Comparison of ENCODE assay signal across 10 cellular contexts in the genomic region with DNA sequence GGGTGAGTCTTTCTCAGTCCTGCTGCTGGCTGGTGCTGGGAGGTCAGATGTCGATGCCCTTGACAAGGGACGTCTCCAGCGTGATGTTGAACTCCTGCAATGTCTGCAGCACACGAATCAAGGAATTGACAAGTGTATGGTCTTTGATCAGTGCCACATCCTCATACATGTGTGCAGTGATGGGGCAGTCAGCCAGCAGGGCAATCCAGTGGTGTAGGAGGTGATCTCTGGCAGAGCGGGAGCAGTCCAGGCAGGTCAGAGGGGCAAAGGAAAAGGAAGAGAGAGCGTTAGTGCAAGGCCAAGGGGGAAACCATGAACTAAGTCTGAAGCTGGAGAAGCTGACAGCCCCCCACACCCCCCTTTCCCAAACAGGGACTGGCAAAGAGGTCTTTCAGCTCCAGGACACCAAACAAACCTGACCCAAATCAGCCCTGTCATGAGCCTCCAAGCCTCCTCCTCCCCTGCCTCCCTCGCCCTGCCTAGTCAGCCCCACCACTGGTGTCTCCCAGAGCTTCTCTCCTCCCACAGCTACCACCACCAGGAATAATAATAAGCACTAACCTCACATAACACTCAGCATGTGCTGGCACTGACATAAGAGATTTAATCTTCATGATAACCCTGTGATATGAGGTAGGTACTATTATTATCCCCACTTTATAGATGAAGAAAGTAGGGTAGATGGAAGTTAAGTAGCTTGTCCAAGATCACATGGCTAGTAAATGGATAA. TPM values are rescaled to one million over a fixed set of nuclear protein-coding genes. Genes with fewer than 3 reads are reported as not detected.
DNase-seq lines count a peak whose midpoint lies in the region; ATAC-seq, FAIRE-seq and TF ChIP-seq lines count a peak whose summit lies in the region.
"Had no signal": no experiment of that assay in that cellular context is flagged by ENCODE, and none has a peak within 500 bp of the region (broad histone marks: within the 10 kb centered on the region; RNA-seq: fewer than 3 reads in every experiment).

No MANE protein-coding gene starts in this region.

- no peak for TF ChIP-seq EP300 in stomach (IDR thresholded peaks at IDR 0.05)

- DNase-seq in T-helper 1 cell, result no peak
- DNase-seq in RCC 7860 (ENCODE audit: low spot score), result peak; percentile 33
- DNase-seq in stomach, result no peak
- DNase-seq in DMS 273 treated with DMSO at 0.1 percent for 48 hours (lab: John Stamatoyannopoulos, UW), result no peak
- no peak for DNase-seq in activated CD4-positive, CD25-positive, alpha-beta regulatory T cell treated with anti-CD3 and anti-CD28 coated beads, Interleukin-2, amount 50 U/mL, for 72 hours
- DNase-seq: activated CD4-positive, CD25-positive, alpha-beta regulatory T cell; posterior cingulate gyrus had no signal

- H3K9me3 ChIP-seq in esophagus (ENCODE audit: control insufficient read depth in 2 of 2, insufficient read depth in 1 of 2, low read depth in 1 of 2, low read length in 1 of 2) (peaks cover 3 to 9% of the 10 kb centered on the region in 2 donors), stomach (no peaks in the 10 kb centered on the region)

- no peaks in the 10 kb centered on the region for H3K9me3 Mint-ChIP-seq in T-helper 1 cell treated with Interleukin-12 subunit alpha and Interleukin-12 subunit beta and Interleukin-4 antibody, amounts not matched to agents 30 μg/mL and 1 μg/mL, for 36 hours

- FAIRE-seq in RCC 7860 (lab: Jason Lieb, UNC), result no peak

- H3K27me3 ChIP-seq in esophagus (ENCODE audit: control insufficient read depth in 1 of 2, insufficient read depth in 2 of 2, low read length in 2 of 2) (no peaks in the 10 kb centered on the region), stomach (no peaks in the 10 kb centered on the region)

- no peak overlapping the region for H3K4me3 ChIP-seq in esophagus (ENCODE audit: low read depth in 1 of 2, low read length in 2 of 2)
- H3K4me3 ChIP-seq in stomach, result no peak overlapping the region

- no peak for ATAC-seq in HG03025 (IDR thresholded peaks at IDR 0.05; ENCODE audit: low FRiP score, unreplicated experiment)

- peaks cover 14 to 15% of the 10 kb centered on the region in 2 donors for H3K36me3 ChIP-seq in esophagus (ENCODE audit: control insufficient read depth in 2 of 2, insufficient read depth in 2 of 2, low read length in 1 of 2)
- peaks cover 22 to 66% (median 57%) of the 10 kb centered on the region in 4 donors for H3K36me3 ChIP-seq in stomach

- peaks cover 18% of the 10 kb centered on the region for H3K36me3 Mint-ChIP-seq in T-helper 1 cell treated with Interleukin-12 subunit alpha and Interleukin-12 subunit beta and Interleukin-4 antibody, amounts not matched to agents 30 μg/mL and 1 μg/mL, for 36 hours (ENCODE audit: low read depth)

- intact Hi-C loops in stomach (cut with DNase I; ENCODE audit: low total_unique reads), result loop anchor here (5.0 kb wide), 1 partner anchor 122 kb away; no protein-coding TSS in a partner anchor

- no peak for TF ChIP-seq CTCF in stomach (IDR thresholded peaks at IDR 0.05)

- no peak for TF ChIP-seq POLR2A in stomach (IDR thresholded peaks at IDR 0.05)

- H3K4me1 ChIP-seq in esophagus (ENCODE audit: control insufficient read depth in 2 of 2, insufficient read depth in 2 of 2, low read length in 1 of 2) (peaks cover 0 to 18% of the 10 kb centered on the region in 2 donors), stomach (peaks cover 27 to 44% (median 37%) of the 10 kb centered on the region in 4 donors)

- H3K27ac Mint-ChIP-seq in T-helper 1 cell treated with Interleukin-12 subunit alpha and Interleukin-12 subunit beta and Interleukin-4 antibody, amounts not matched to agents 30 μg/mL and 1 μg/mL, for 36 hours, result peak overlapping the region; percentile 65

- H3K27ac ChIP-seq in esophagus (ENCODE audit: low read depth in 2 of 2, low read length in 1 of 2), result peak overlapping the region; percentile 69 to 78
- H3K27ac ChIP-seq in stomach, result peak overlapping the region; percentile 67 to 81 (median 78)

- no peak overlapping the region for H3K4me3 Mint-ChIP-seq in T-helper 1 cell treated with Interleukin-12 subunit alpha and Interleukin-12 subunit beta and Interleukin-4 antibody, amounts not matched to agents 30 μg/mL and 1 μg/mL, for 36 hours

- no peaks in the 10 kb centered on the region for H3K27me3 Mint-ChIP-seq in T-helper 1 cell treated with Interleukin-12 subunit alpha and Interleukin-12 subunit beta and Interleukin-4 antibody, amounts not matched to agents 30 μg/mL and 1 μg/mL, for 36 hours (ENCODE audit: low read depth)

- H3K4me1 Mint-ChIP-seq in T-helper 1 cell treated with Interleukin-12 subunit alpha and Interleukin-12 subunit beta and Interleukin-4 antibody, amounts not matched to agents 30 μg/mL and 1 μg/mL, for 36 hours (ENCODE audit: low read depth), result peaks cover 23% of the 10 kb centered on the region

- WGBS in esophagus, 2 donors, result 60 to 61% methylated on average over 6 to 7 of the region's 7 CpGs
- 48 to 67% (median 56%) methylated on average over 7 of the region's 7 CpGs for WGBS in stomach, 5 donors

RNA-seq across cellular contexts. Expression of gene SCUBE2, which starts 48.4 kb away (rescaled TPM):
- polyA plus RNA-seq in esophagus (1 to 10 TPM in 1 of 2 donors, under 1 TPM in 1; 0.84 to 4.6 TPM), stomach (10 to 100 TPM; 10.6 to 37.1 (median 14.7) TPM)
- total RNA-seq in stomach, result 10 to 100 TPM in 4 of 5 donors, 1 to 10 TPM in 1; 1.7 to 29.8 (median 26.6) TPM
